In the genomic region with DNA sequence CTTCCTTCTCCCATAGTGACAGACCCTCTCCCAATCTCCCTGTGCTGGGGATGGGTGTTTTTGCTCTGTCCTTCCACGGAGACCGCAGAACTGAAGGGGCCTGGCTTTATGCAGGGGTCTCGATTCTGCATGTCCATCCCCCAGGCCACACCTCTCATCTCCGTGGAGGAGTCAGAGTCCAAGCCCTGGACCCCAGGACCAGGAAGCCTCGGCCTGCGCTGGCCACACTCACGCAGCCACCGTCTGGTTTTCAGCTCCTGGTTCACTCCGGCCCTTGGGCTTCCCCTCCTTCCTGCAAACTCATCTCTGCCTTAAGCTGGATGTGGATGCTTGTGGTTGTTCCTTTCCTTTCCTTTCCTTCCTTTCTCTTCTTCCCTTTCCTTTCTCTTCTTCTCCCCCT, we compare ENCODE assay signal across 19 cellular contexts.
"Had no signal": no experiment of that assay in that cellular context is flagged by ENCODE, and none has a peak within 500 bp of the region (broad histone marks: within the 10 kb centered on the region; RNA-seq: fewer than 3 reads in every experiment).

No MANE protein-coding gene starts in this region.

- H3K9me3 ChIP-seq: tibial nerve, uterus had no signal

- H3K4me3 Mint-ChIP-seq: activated naive CD8-positive, alpha-beta T cell; activated T-cell treated with anti-CD3 and anti-CD28 coated beads, Interleukin-2, amount 50 U/mL, for 72 hours; natural killer cell; T-cell had no signal

- H3K27me3 ChIP-seq: uterus had no signal

- H3K27ac Mint-ChIP-seq: activated naive CD8-positive, alpha-beta T cell; activated T-cell treated with anti-CD3 and anti-CD28 coated beads, Interleukin-2, amount 50 U/mL, for 72 hours; natural killer cell; T-cell had no signal

- H3K4me3 ChIP-seq: hepatocyte, smooth muscle cell, tibial nerve, uterus had no signal

- H3K36me3 Mint-ChIP-seq: activated naive CD8-positive, alpha-beta T cell; natural killer cell had no signal

- ATAC-seq: activated T-cell treated with anti-CD3 and anti-CD28 coated beads, Interleukin-2, amount 50 U/mL, for 72 hours; sciatic nerve; T-cell had no signal

- H3K27ac ChIP-seq: epithelial cell of prostate, hepatocyte, tibial nerve, uterus had no signal

- H3K27me3 Mint-ChIP-seq: activated naive CD8-positive, alpha-beta T cell; T-cell had no signal

- H3K36me3 ChIP-seq: tibial nerve, uterus had no signal

- H3K9me3 Mint-ChIP-seq: activated T-cell treated with anti-CD3 and anti-CD28 coated beads, Interleukin-2, amount 50 U/mL, for 72 hours; natural killer cell; T-cell had no signal

- H3K4me1 ChIP-seq: tibial nerve, uterus had no signal

- H3K4me1 Mint-ChIP-seq: natural killer cell had no signal

- DNase-seq: activated CD4-positive, alpha-beta T cell treated with anti-CD3 and anti-CD28 coated beads for 1 hour; activated CD8-positive, alpha-beta memory T cell treated with anti-CD3 and anti-CD28 coated beads for 24 hours; activated CD8-positive, alpha-beta memory T cell treated with anti-CD3 and anti-CD28 coated beads, Interleukin-2, amount 50 U/mL, for 48 hours; activated gamma-delta T cell; activated T-cell treated with anti-CD3 and anti-CD28 coated beads, Interleukin-2, amount 50 U/mL, for 72 hours; foreskin fibroblast; left cardiac atrium; natural killer cell; stimulated activated CD4-positive, alpha-beta T cell treated with anti-CD3 and anti-CD28 coated beads, Interleukin-4, amount 100 ng/mL, for 24 hours; stimulated activated naive CD4-positive, alpha-beta T cell; T-cell; T-helper 9 cell; uterus had no signal
